Comparison of ENCODE assay signal across 11 cellular contexts in the genomic region with DNA sequence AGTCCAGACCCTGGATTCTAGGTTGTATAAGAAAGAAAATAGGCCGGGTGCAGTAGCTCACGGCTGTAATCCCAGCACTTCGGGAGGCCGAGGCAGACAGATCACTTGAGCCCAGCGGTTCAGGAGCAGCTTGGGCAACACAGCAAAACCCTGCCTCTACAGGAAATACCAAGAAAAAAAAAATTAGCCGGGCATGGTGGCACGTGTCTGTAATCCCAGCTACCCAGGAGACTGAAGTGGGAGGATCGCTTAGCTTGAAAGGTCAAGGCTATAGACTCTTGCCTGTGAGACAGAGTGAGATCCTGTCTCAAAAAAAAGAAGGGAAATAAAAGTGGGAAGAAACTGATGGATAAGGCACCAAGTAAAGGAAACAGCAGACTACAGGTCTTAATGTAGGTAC.
DNase-seq lines count a peak whose midpoint lies in the region; ATAC-seq and TF ChIP-seq lines count a peak whose summit lies in the region.
"Had no signal": no experiment of that assay in that cellular context is flagged by ENCODE, and none has a peak within 500 bp of the region (broad histone marks: within the 10 kb centered on the region; RNA-seq: fewer than 3 reads in every experiment).

No MANE protein-coding gene starts in this region.

- no peaks in the 10 kb centered on the region for H3K27me3 ChIP-seq in gastrocnemius medialis

- H3K9me3 ChIP-seq in gastrocnemius medialis, result no peaks in the 10 kb centered on the region
- H3K9me3 ChIP-seq: thoracic aorta had no signal

- TF ChIP-seq POLR2A in gastrocnemius medialis (IDR thresholded peaks at IDR 0.05), result no peak

- in situ Hi-C loops in gastrocnemius medialis (cut with MboI; ENCODE audit: low sequenced_read_pairs in 4 of 4), result no loop called here

- POLR2A ChIA-PET in activated CD4-positive, alpha-beta T cell treated with anti-CD3 and anti-CD28 coated beads for 36 hours (lab: Charles Lee), result interaction anchor here (0.6 to 1.0 kb wide), 3 partner anchors 9 to 1635 kb away, joined by 3 to 7 read pairs (median 3); no protein-coding TSS in a partner anchor

- peaks cover 13% of the 10 kb centered on the region for H3K9me3 Mint-ChIP-seq in activated CD4-positive, alpha-beta T cell treated with anti-CD3 and anti-CD28 coated beads for 36 hours (ENCODE audit: low read depth)
- peaks cover 9% of the 10 kb centered on the region for H3K9me3 Mint-ChIP-seq in activated naive CD8-positive, alpha-beta T cell treated with anti-CD3 and anti-CD28 coated beads, Interleukin-2, amount 50 U/mL, for 24 hours
- H3K9me3 Mint-ChIP-seq: mesothelial cell of epicardium had no signal

- H3K27me3 Mint-ChIP-seq in activated CD4-positive, alpha-beta T cell treated with anti-CD3 and anti-CD28 coated beads for 36 hours, result no peaks in the 10 kb centered on the region
- no peaks in the 10 kb centered on the region for H3K27me3 Mint-ChIP-seq in activated naive CD8-positive, alpha-beta T cell treated with anti-CD3 and anti-CD28 coated beads, Interleukin-2, amount 50 U/mL, for 24 hours

- peak overlapping the region; percentile 46 for H3K4me3 Mint-ChIP-seq in activated CD4-positive, alpha-beta T cell treated with anti-CD3 and anti-CD28 coated beads for 36 hours
- H3K4me3 Mint-ChIP-seq in activated naive CD8-positive, alpha-beta T cell treated with anti-CD3 and anti-CD28 coated beads, Interleukin-2, amount 50 U/mL, for 24 hours, result peak overlapping the region; percentile 55
- H3K4me3 Mint-ChIP-seq: mesothelial cell of epicardium had no signal

- H3K4me1 ChIP-seq in gastrocnemius medialis, result peaks cover 93% of the 10 kb centered on the region in 2 donors

- ATAC-seq in activated CD4-positive, alpha-beta T cell treated with anti-CD3 and anti-CD28 coated beads for 36 hours, result no peak
- ATAC-seq in HG02973 (IDR thresholded peaks at IDR 0.05; ENCODE audit: unreplicated experiment) (peak; percentile 5), gastrocnemius medialis (peak; percentile 7 to 34), GM21360 (IDR thresholded peaks at IDR 0.05; ENCODE audit: unreplicated experiment) (no peak)
- ATAC-seq in activated naive CD8-positive, alpha-beta T cell treated with anti-CD3 and anti-CD28 coated beads, Interleukin-2, amount 50 U/mL, for 24 hours, result peak; percentile 35

- H3K27ac ChIP-seq in gastrocnemius medialis, result peak overlapping the region in 3 of 4 donors; percentile 14 to 43 (median 16)
- H3K27ac ChIP-seq: thoracic aorta had no signal

- H3K27ac Mint-ChIP-seq in activated CD4-positive, alpha-beta T cell treated with anti-CD3 and anti-CD28 coated beads for 36 hours, result peak overlapping the region; percentile 80
- H3K27ac Mint-ChIP-seq in activated naive CD8-positive, alpha-beta T cell treated with anti-CD3 and anti-CD28 coated beads, Interleukin-2, amount 50 U/mL, for 24 hours, result peak overlapping the region; percentile 80
- H3K27ac Mint-ChIP-seq: mesothelial cell of epicardium had no signal

- H3K4me1 Mint-ChIP-seq in activated CD4-positive, alpha-beta T cell treated with anti-CD3 and anti-CD28 coated beads for 36 hours, result peaks cover 83% of the 10 kb centered on the region
- H3K4me1 Mint-ChIP-seq in activated naive CD8-positive, alpha-beta T cell treated with anti-CD3 and anti-CD28 coated beads, Interleukin-2, amount 50 U/mL, for 24 hours, result peaks cover 84% of the 10 kb centered on the region

- intact Hi-C loops in activated CD4-positive, alpha-beta T cell treated with anti-CD3 and anti-CD28 coated beads for 36 hours (cut with DNase I, micrococcal nuclease), result no loop called here
- intact Hi-C loops in gastrocnemius medialis (cut with DNase I; ENCODE audit: low total_unique reads), result no loop called here

- no peak for DNase-seq in activated CD4-positive, alpha-beta T cell treated with anti-CD3 and anti-CD28 coated beads for 36 hours
- DNase-seq in activated CD4-positive, alpha-beta T cell treated with anti-CD3 and anti-CD28 coated beads for 48 hours, result no peak
- DNase-seq in activated naive CD8-positive, alpha-beta T cell treated with anti-CD3 and anti-CD28 coated beads, Interleukin-2, amount 50 U/mL, for 24 hours, result no peak
- DNase-seq in gastrocnemius medialis (no peak), D341Med (ENCODE audit: low spot score) (no peak)
- DNase-seq in NK-92 treated with Interleukin-12 subunit alpha and Interleukin-12 subunit beta, amount 100 ng/mL, for 24 hours (lab: John Stamatoyannopoulos, UW), result no peak
- DNase-seq: NCI-H187 had no signal

- TF ChIP-seq CTCF in gastrocnemius medialis (IDR thresholded peaks at IDR 0.05 in 4 of 5, conservative IDR thresholded peaks at IDR 0.05 in 1 of 5), result no peak

- peaks cover 0 to 18% of the 10 kb centered on the region in 2 donors for H3K36me3 ChIP-seq in gastrocnemius medialis

- CTCF ChIA-PET in activated CD4-positive, alpha-beta T cell treated with anti-CD3 and anti-CD28 coated beads for 36 hours (lab: Charles Lee), result interaction anchor here (0.9 to 2.1 kb wide), 4 partner anchors 15 to 40 kb away, joined by 3 to 7 read pairs (median 3); no protein-coding TSS in a partner anchor

- H3K36me3 Mint-ChIP-seq in activated CD4-positive, alpha-beta T cell treated with anti-CD3 and anti-CD28 coated beads for 36 hours (ENCODE audit: low read depth), result peaks cover 33% of the 10 kb centered on the region
- H3K36me3 Mint-ChIP-seq in activated naive CD8-positive, alpha-beta T cell treated with anti-CD3 and anti-CD28 coated beads, Interleukin-2, amount 50 U/mL, for 24 hours (ENCODE audit: low read depth), result peaks cover 32% of the 10 kb centered on the region

- no peak overlapping the region for H3K4me3 ChIP-seq in gastrocnemius medialis
- H3K4me3 ChIP-seq: thoracic aorta had no signal

Comparison
In these comparisons a context has a peak if more than half of its experiments do, and no peak if none do; other contexts are left out.
1. ATAC-seq: peak in HG02973 (single experiment), activated naive CD8-positive, alpha-beta T cell treated with anti-CD3 and anti-CD28 coated beads, Interleukin-2, amount 50 U/mL, for 24 hours (single experiment) and gastrocnemius medialis (2 of 2); none in activated CD4-positive, alpha-beta T cell treated with anti-CD3 and anti-CD28 coated beads for 36 hours (single experiment) and GM21360 (single experiment).